ENCODE assay signal across 7 cellular contexts in genomic region chr9:130172858-130173461, GRCh38. TPM values are rescaled to one million over a fixed set of nuclear protein-coding genes. Genes with fewer than 3 reads are reported as not detected.
DNase-seq lines count a peak whose midpoint lies in the region; ATAC-seq and TF ChIP-seq lines count a peak whose summit lies in the region.

No MANE protein-coding gene starts in this region.

- TF ChIP-seq CTCF in suprapubic skin (IDR thresholded peaks at IDR 0.05), result no peak

- peaks cover 0 to 12% (median 9%) of the 10 kb centered on the region in 7 donors for H3K4me1 Mint-ChIP-seq in naive thymus-derived CD4-positive, alpha-beta T cell

- DNase-seq in HuH-7 (ENCODE audit: low spot score) (peak; percentile 54), suprapubic skin (ENCODE audit: low spot score in 2 of 2) (no peak)
- DNase-seq in activated CD4-positive, alpha-beta T cell treated with anti-CD3 and anti-CD28 coated beads, Interleukin-2, amount 50 U/mL, for 4 hours, result peak; percentile 57 to 64
- DNase-seq in effector memory CD4-positive, alpha-beta T cell, result peak; percentile 5 to 54 (median 32)
- DNase-seq in naive thymus-derived CD4-positive, alpha-beta T cell, result peak in 4 of 9 donors; percentile 4 to 30 (median 9)

- POLR2A ChIA-PET in naive thymus-derived CD4-positive, alpha-beta T cell (lab: Charles Lee), result interaction anchor here (0.6 kb wide), 1 partner anchor 302 kb away, joined by 3 read pairs; no protein-coding TSS in a partner anchor

- H3K36me3 Mint-ChIP-seq in naive thymus-derived CD4-positive, alpha-beta T cell, result no peaks in the 10 kb centered on the region

- H3K27ac ChIP-seq in effector memory CD4-positive, alpha-beta T cell (ENCODE audit: insufficient read depth, low read length, poor library complexity, severe bottlenecking), result no peak overlapping the region
- H3K27ac ChIP-seq in naive thymus-derived CD4-positive, alpha-beta T cell (ENCODE audit: low read depth, low read length), result no peak overlapping the region
- H3K27ac ChIP-seq in suprapubic skin, result peak overlapping the region; percentile 75

- CTCF ChIA-PET in naive thymus-derived CD4-positive, alpha-beta T cell (lab: Charles Lee), result no interaction called here

- no peak overlapping the region for H3K27ac Mint-ChIP-seq in naive thymus-derived CD4-positive, alpha-beta T cell

- H3K27me3 Mint-ChIP-seq in naive thymus-derived CD4-positive, alpha-beta T cell, result peaks cover 9 to 48% (median 18%) of the 10 kb centered on the region in 5 donors

- no peak for TF ChIP-seq EP300 in suprapubic skin (IDR thresholded peaks at IDR 0.05)

- H3K4me3 ChIP-seq in effector memory CD4-positive, alpha-beta T cell (ENCODE audit: insufficient read depth, low read depth, low read length, poor library complexity, severe bottlenecking), result peak overlapping the region; percentile 25
- no peak overlapping the region for H3K4me3 ChIP-seq in naive thymus-derived CD4-positive, alpha-beta T cell (ENCODE audit: low read length)
- peak overlapping the region; percentile 69 for H3K4me3 ChIP-seq in suprapubic skin

- ATAC-seq in naive thymus-derived CD4-positive, alpha-beta T cell, result peak; percentile 50
- ATAC-seq in HG02870 (IDR thresholded peaks at IDR 0.05; ENCODE audit: unreplicated experiment), result no peak
- ATAC-seq in GM18868 (IDR thresholded peaks at IDR 0.05; ENCODE audit: unreplicated experiment), result no peak

- H3K36me3 ChIP-seq in effector memory CD4-positive, alpha-beta T cell (ENCODE audit: control insufficient read depth, insufficient read depth, low read length), result no peaks in the 10 kb centered on the region
- H3K36me3 ChIP-seq in naive thymus-derived CD4-positive, alpha-beta T cell (ENCODE audit: control insufficient read depth in 2 of 3, insufficient read depth in 3 of 3, low read length in 3 of 3), result no peaks in the 10 kb centered on the region
- peaks cover 9% of the 10 kb centered on the region for H3K36me3 ChIP-seq in suprapubic skin

- peaks cover 3% of the 10 kb centered on the region for H3K4me1 ChIP-seq in effector memory CD4-positive, alpha-beta T cell (ENCODE audit: control insufficient read depth, insufficient read depth, low read length, poor library complexity, severe bottlenecking)
- H3K4me1 ChIP-seq in naive thymus-derived CD4-positive, alpha-beta T cell (ENCODE audit: control insufficient read depth in 2 of 2, insufficient read depth in 2 of 2, low read length in 2 of 2), result peaks cover 0 to 5% of the 10 kb centered on the region in 2 donors
- H3K4me1 ChIP-seq in suprapubic skin, result peaks cover 21% of the 10 kb centered on the region

- no peaks in the 10 kb centered on the region for H3K9me3 ChIP-seq in effector memory CD4-positive, alpha-beta T cell (ENCODE audit: control insufficient read depth, low read length)
- H3K9me3 ChIP-seq in naive thymus-derived CD4-positive, alpha-beta T cell (ENCODE audit: control insufficient read depth in 2 of 3, low read length in 3 of 3), result no peaks in the 10 kb centered on the region
- no peaks in the 10 kb centered on the region for H3K9me3 ChIP-seq in suprapubic skin

- H3K9me3 Mint-ChIP-seq in naive thymus-derived CD4-positive, alpha-beta T cell, result peaks cover 0 to 2% (median 0%) of the 10 kb centered on the region in 11 donors

- peak overlapping the region; percentile 41 to 81 (median 70) for H3K4me3 Mint-ChIP-seq in naive thymus-derived CD4-positive, alpha-beta T cell

- TF ChIP-seq POLR2A in suprapubic skin (IDR thresholded peaks at IDR 0.05), result no peak

- intact Hi-C loops in naive thymus-derived CD4-positive, alpha-beta T cell (cut with micrococcal nuclease), result loop anchor here in 1 of 2 donors (5.0 kb wide), 1 partner anchor 46 kb away; no protein-coding TSS in a partner anchor

- peaks cover 17% of the 10 kb centered on the region for H3K27me3 ChIP-seq in effector memory CD4-positive, alpha-beta T cell (replicated peaks; ENCODE audit: control insufficient read depth, insufficient read depth, low read length, poor library complexity, severe bottlenecking)
- peaks cover 0 to 3% of the 10 kb centered on the region in 2 donors for H3K27me3 ChIP-seq in naive thymus-derived CD4-positive, alpha-beta T cell (ENCODE audit: control insufficient read depth in 2 of 2, insufficient read depth in 2 of 2, low read length in 2 of 2)
- H3K27me3 ChIP-seq in suprapubic skin, result no peaks in the 10 kb centered on the region

- WGBS in suprapubic skin, result 19% methylated on average over 5 of the region's 55 CpGs

RNA-seq across cellular contexts. Expression of gene NCS1, which starts 0.8 kb away (rescaled TPM):
- under 1 TPM in 3 of 5 experiments, not detected in 2; 0.14 to 0.85 (median 0.22) TPM for total RNA-seq in naive thymus-derived CD4-positive, alpha-beta T cell
- polyA plus RNA-seq in naive thymus-derived CD4-positive, alpha-beta T cell, result not detected
- 10 to 100 TPM; 11.6 to 32.5 (median 24.3) TPM for total RNA-seq in suprapubic skin

Comparison
In these comparisons a context has a peak if more than half of its experiments do, and no peak if none do; other contexts are left out.
1. DNase-seq: peak in HuH-7 (single experiment), activated CD4-positive, alpha-beta T cell treated with anti-CD3 and anti-CD28 coated beads, Interleukin-2, amount 50 U/mL, for 4 hours (2 of 2) and effector memory CD4-positive, alpha-beta T cell (3 of 3); none in suprapubic skin (0 of 2).
2. RNA of gene NCS1, which starts 0.8 kb away (total RNA-seq): 11.6 to 32.5 TPM in suprapubic skin; 0.14 to 0.85 TPM in naive thymus-derived CD4-positive, alpha-beta T cell; every median in the first group is over 4 times any median in the second.